Comparison of ENCODE assay signal across 1 cellular context in genomic region chr2:201452856-201453643, GRCh38.
TF ChIP-seq lines count a peak whose summit lies in the region.

No MANE protein-coding gene starts in this region.

TF ChIP-seq in H1, 55 proteins besides CTCF, POLR2A, EP300 and RAD21:
- TF ChIP-seq JUND (IDR thresholded peaks at IDR 0.05; ENCODE audit: low read length) (no peak), RBBP5 (IDR thresholded peaks at IDR 0.05; ENCODE audit: borderline replicate concordance, low read depth, low read length) (no peak), ZNF274 (IDR thresholded peaks at IDR 0.05; ENCODE audit: borderline replicate concordance, extremely low read depth, low read length) (no peak), SIX5 (IDR thresholded peaks at IDR 0.05; ENCODE audit: low read depth, low read length) (no peak), GTF2F1 (IDR thresholded peaks at IDR 0.05; ENCODE audit: borderline replicate concordance, low read depth, low read length) (no peak), TEAD4 (IDR thresholded peaks at IDR 0.05; ENCODE audit: low read depth, low read length) (no peak), NANOG (IDR thresholded peaks at IDR 0.05; ENCODE audit: insufficient read depth, low read depth, low read length, poor library complexity, severe bottlenecking) (no peak), CHD2 (IDR thresholded peaks at IDR 0.05; ENCODE audit: low read length) (no peak)
